18 cellular contexts compared by ENCODE assay signal in genomic region chr5:96316017-96316416, GRCh38.
"Had no signal": no experiment of that assay in that cellular context is flagged by ENCODE, and none has a peak within 500 bp of the region (broad histone marks: within the 10 kb centered on the region; RNA-seq: fewer than 3 reads in every experiment).

No MANE protein-coding gene starts in this region.

- H3K4me3 ChIP-seq: colonic mucosa, esophagus muscularis mucosa, lower lobe of right lung, psoas muscle, spleen, suprapubic skin had no signal

- H3K9me3 ChIP-seq: colonic mucosa, lower lobe of right lung, suprapubic skin had no signal

- DNase-seq: activated B cell treated with CpG ODN at 0.5 μM for 24 hours; activated CD4-positive, alpha-beta T cell treated with anti-CD3 and anti-CD28 coated beads, Interleukin-2, amount 10 ng/mL, durations not matched to agents 24 days and 14 days; activated CD8-positive, alpha-beta memory T cell treated with anti-CD3 and anti-CD28 coated beads, Interleukin-2, amount 50 U/mL, for 4 hours; activated CD8-positive, alpha-beta T cell treated with anti-CD3 and anti-CD28 coated beads, Interleukin-2, amount 10 ng/mL, durations not matched to agents 7 days and 5 days; activated gamma-delta T cell treated with Interleukin-2 at 50 U/mL for 16 hours; activated naive CD8-positive, alpha-beta T cell treated with anti-CD3 and anti-CD28 coated beads, Interleukin-2, amount 10 ng/mL, durations not matched to agents 7 days and 5 days; activated T-cell treated with anti-CD3 and anti-CD28 coated beads, Interleukin-2, amount 50 U/mL, for 72 hours; central memory CD4-positive, alpha-beta T cell; colonic mucosa; foreskin keratinocyte; lower lobe of right lung; nephron progenitor cell; psoas muscle; spleen; trophoblast cell had no signal

- H3K27ac ChIP-seq: colonic mucosa, esophagus muscularis mucosa, foreskin keratinocyte, lower lobe of right lung, psoas muscle, spleen, suprapubic skin had no signal

- H3K36me3 ChIP-seq: colonic mucosa, esophagus muscularis mucosa, lower lobe of right lung, spleen, suprapubic skin had no signal

- H3K4me1 ChIP-seq: colonic mucosa, esophagus muscularis mucosa, lower lobe of right lung, spleen, suprapubic skin had no signal

- ATAC-seq: activated CD8-positive, alpha-beta T cell treated with anti-CD3 and anti-CD28 coated beads, Interleukin-2, amount 10 ng/mL, durations not matched to agents 7 days and 5 days; activated T-cell treated with anti-CD3 and anti-CD28 coated beads, Interleukin-2, amount 50 U/mL, for 72 hours; foreskin keratinocyte; lower lobe of right lung; psoas muscle; sciatic nerve had no signal

- H3K27me3 ChIP-seq: colonic mucosa, esophagus muscularis mucosa, foreskin keratinocyte, spleen, suprapubic skin had no signal
